In the genomic region with DNA sequence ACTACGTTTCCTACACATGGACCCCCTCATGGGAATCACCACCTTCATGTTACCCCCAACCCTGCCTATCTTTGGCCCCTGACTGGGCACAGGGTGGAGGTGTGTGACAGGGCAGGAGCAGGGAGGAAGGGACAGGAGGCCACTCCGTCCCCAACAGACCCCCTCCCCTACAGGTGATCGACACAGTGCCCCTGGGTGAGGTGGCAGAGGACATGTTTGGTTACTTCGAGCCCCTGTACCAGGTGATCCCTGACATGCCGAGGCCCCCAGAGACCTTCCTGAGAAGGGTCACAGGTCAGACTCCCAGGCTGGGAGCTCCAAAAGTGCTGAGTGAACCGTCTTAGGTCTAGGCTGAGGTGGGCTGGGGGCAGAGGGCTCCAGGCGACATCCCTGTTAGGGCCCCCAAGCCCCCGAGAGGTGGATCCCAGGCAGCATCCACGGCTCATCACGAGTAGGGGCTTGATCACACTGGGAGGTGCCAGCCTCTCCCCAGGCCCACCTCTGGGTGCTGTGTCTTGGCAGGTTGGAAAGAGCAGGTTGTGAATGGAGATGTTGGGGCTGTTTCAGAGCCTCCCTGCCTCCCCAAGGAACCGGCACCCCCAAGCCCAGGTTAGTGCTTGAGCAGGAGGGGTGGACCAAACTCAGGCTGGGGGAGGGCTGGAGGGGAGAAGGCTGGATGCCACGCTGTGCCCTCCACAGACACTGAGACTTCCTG, we compare ENCODE assay signal across 9 cellular contexts. TPM values are rescaled to one million over a fixed set of nuclear protein-coding genes. Genes with fewer than 3 reads are reported as not detected.
A peak's percentile ranks its signal among the peaks of the same experiment; 100 is the strongest.
DNase-seq lines count a peak whose midpoint lies in the region; ATAC-seq and TF ChIP-seq lines count a peak whose summit lies in the region.
"Had no signal": no experiment of that assay in that cellular context is flagged by ENCODE, and none has a peak within 500 bp of the region (broad histone marks: within the 10 kb centered on the region; RNA-seq: fewer than 3 reads in every experiment).

No MANE protein-coding gene starts in this region.

- BruUV-seq in Calu3 (replicated peaks; lab: Mats Ljungman, UMichigan), result no TSS peak

- H3K9me3 ChIP-seq in mucosa of stomach (ENCODE audit: control insufficient read depth, low read length), result no peaks in the 10 kb centered on the region

- DNase-seq in AG10803 (ENCODE audit: low read depth) (no peak), Calu3 (no peak), GM10266 (ENCODE audit: extremely low spot score) (no peak), HCEC 1CT (no peak)
- DNase-seq: PC-9 had no signal

- no peaks in the 10 kb centered on the region for H3K36me3 ChIP-seq in mucosa of stomach (ENCODE audit: control insufficient read depth, insufficient read depth, low read length)

- H3K4me1 Mint-ChIP-seq in Calu3 (ENCODE audit: low read depth, unreplicated experiment), result peaks cover 16% of the 10 kb centered on the region
- H3K4me1 Mint-ChIP-seq in activated naive CD8-positive, alpha-beta T cell (ENCODE audit: low read depth), result peaks cover 21% of the 10 kb centered on the region

- peak overlapping the region; percentile 20; the same call in 1 of the 2 replicates for H3K4me3 ChIP-seq in AG10803 (ENCODE audit: low read length)
- H3K4me3 ChIP-seq in mucosa of stomach (ENCODE audit: low read length), result no peak overlapping the region

- H3K27ac Mint-ChIP-seq in Calu3 (ENCODE audit: unreplicated experiment), result peak overlapping the region; percentile 33
- no peak overlapping the region for H3K27ac Mint-ChIP-seq in activated naive CD8-positive, alpha-beta T cell

- ATAC-seq in HG02970 (IDR thresholded peaks at IDR 0.05; ENCODE audit: low FRiP score, unreplicated experiment) (no peak), GM18909 (IDR thresholded peaks at IDR 0.05; ENCODE audit: poor library complexity, unreplicated experiment) (no peak)

- CTCF ChIA-PET in Calu3 (lab: Charles Lee), result interaction anchor here (2.1 to 3.6 kb wide), 3 partner anchors 13 to 98 kb away, joined by 27 to 197 read pairs (median 163); partner anchors contain the start of gene HEXIM1

- no peaks in the 10 kb centered on the region for H3K27me3 ChIP-seq in mucosa of stomach (ENCODE audit: control insufficient read depth, insufficient read depth, low read length)

- no peaks in the 10 kb centered on the region for H3K27me3 Mint-ChIP-seq in Calu3 (ENCODE audit: unreplicated experiment)
- H3K27me3 Mint-ChIP-seq in activated naive CD8-positive, alpha-beta T cell, result no peaks in the 10 kb centered on the region

- peak overlapping the region; percentile 29 for H3K9ac ChIP-seq in mucosa of stomach (ENCODE audit: low read length)

- intact Hi-C loops in Calu3 (cut with micrococcal nuclease; ENCODE audit: unreplicated experiment), result loop anchor here (10.0 kb wide), 2 partner anchors 222 to 362 kb away; partner anchors contain the start of gene GFAP

- H3K9me3 Mint-ChIP-seq in Calu3 (ENCODE audit: low read depth, unreplicated experiment), result no peaks in the 10 kb centered on the region
- no peaks in the 10 kb centered on the region for H3K9me3 Mint-ChIP-seq in activated naive CD8-positive, alpha-beta T cell (ENCODE audit: low read depth)

- TF ChIP-seq CTCF in AG10803 (conservative IDR thresholded peaks at IDR 0.05; ENCODE audit: low read length), result no peak
- TF ChIP-seq CTCF in Calu3 (IDR thresholded peaks at IDR 0.05; ENCODE audit: unreplicated experiment), result no peak
- TF ChIP-seq CTCF in GM10266 (IDR thresholded peaks at IDR 0.05; ENCODE audit: control insufficient read depth, insufficient read depth, low read depth, missing control alignments), result no peak

- peaks cover 49% of the 10 kb centered on the region for H3K36me3 Mint-ChIP-seq in Calu3 (ENCODE audit: insufficient read depth, unreplicated experiment)
- no peaks in the 10 kb centered on the region for H3K36me3 Mint-ChIP-seq in activated naive CD8-positive, alpha-beta T cell

- H3K4me3 Mint-ChIP-seq in Calu3 (ENCODE audit: low read depth, unreplicated experiment), result peak overlapping the region; percentile 90
- H3K4me3 Mint-ChIP-seq in activated naive CD8-positive, alpha-beta T cell, result peak overlapping the region; percentile 88

- H3K4me1 ChIP-seq in mucosa of stomach (ENCODE audit: control insufficient read depth, insufficient read depth, low read length), result peaks cover 23% of the 10 kb centered on the region

RNA-seq across cellular contexts. Expression of gene ACBD4, which starts 1.5 kb away (rescaled TPM):
- total RNA-seq in Calu3 (2022), result 21.8 and 23.2 TPM in 2 replicates

RNA-seq across cellular contexts. Expression of gene PLCD3, which starts 4.7 kb away (rescaled TPM):
- 34.4 and 64.3 TPM in 2 replicates for total RNA-seq in Calu3 (2022)

RNA-seq across cellular contexts. Expression of gene HEXIM1, which starts 11.3 kb away (rescaled TPM):
- 57.2 and 64.7 TPM in 2 replicates for total RNA-seq in Calu3 (2022)

RNA-seq across cellular contexts. Expression of gene HEXIM2, which starts 24.7 kb away (rescaled TPM):
- 16.3 and 17.1 TPM in 2 replicates for total RNA-seq in Calu3 (2022)
